23 cellular contexts compared by ENCODE assay signal in the genomic region with DNA sequence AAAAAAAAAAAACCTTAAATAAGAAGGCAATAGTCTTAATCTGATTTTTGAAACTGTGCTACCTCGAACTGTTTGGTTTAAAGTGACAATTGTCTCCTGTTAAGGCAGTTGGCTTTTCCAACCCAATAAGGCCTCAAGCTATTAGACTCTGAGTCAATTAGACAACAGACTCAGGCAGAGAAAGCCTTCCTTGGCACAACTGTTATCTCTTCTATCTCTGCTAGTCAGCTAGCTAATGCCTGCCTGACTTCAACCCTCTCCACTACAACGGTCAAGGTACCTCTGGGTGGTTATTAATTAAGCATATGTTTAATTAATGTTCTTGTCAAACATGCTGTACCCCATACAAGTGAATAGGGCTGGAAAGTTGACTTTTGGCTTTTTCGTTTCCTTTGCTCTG.
DNase-seq lines count a peak whose midpoint lies in the region; ATAC-seq and TF ChIP-seq lines count a peak whose summit lies in the region.
"Had no signal": no experiment of that assay in that cellular context is flagged by ENCODE, and none has a peak within 500 bp of the region (broad histone marks: within the 10 kb centered on the region; RNA-seq: fewer than 3 reads in every experiment).

No MANE protein-coding gene starts in this region.

- no peaks in the 10 kb centered on the region for H3K36me3 ChIP-seq in prostate gland
- H3K36me3 ChIP-seq: MG63, SJSA1 had no signal

- H3K27me3 Mint-ChIP-seq in natural killer cell (ENCODE audit: low read depth in 2 of 2): no peaks in the 10 kb centered on the region
- H3K27me3 Mint-ChIP-seq: CD4-positive, alpha-beta memory T cell had no signal

- H3K4me1 ChIP-seq in prostate gland (replicated peaks): no peaks in the 10 kb centered on the region
- H3K4me1 ChIP-seq: SJSA1 had no signal

- peaks cover 8 to 12% of the 10 kb centered on the region in 2 donors for H3K9me3 Mint-ChIP-seq in natural killer cell

- intact Hi-C loops in natural killer cell (cut with micrococcal nuclease) (no loop called here), prostate gland (cut with DNase I) (no loop called here)

- TF ChIP-seq POLR2A in prostate gland (IDR thresholded peaks at IDR 0.05): no peak

- no peak overlapping the region for H3K4me3 Mint-ChIP-seq in natural killer cell
- H3K4me3 Mint-ChIP-seq: CD4-positive, alpha-beta memory T cell had no signal

- H3K27ac ChIP-seq in 22Rv1: peak overlapping the region; percentile 37
- no peak overlapping the region for H3K27ac ChIP-seq in prostate gland
- H3K27ac ChIP-seq: PC-9, SJSA1 had no signal

- H3K4me3 ChIP-seq in prostate gland: no peak overlapping the region
- H3K4me3 ChIP-seq: MG63, PC-9, SJSA1 had no signal

- DNase-seq in ELF-1 (ENCODE audit: low read depth, low spot score) (peak; percentile 13), NCI-H82 (lab: John Stamatoyannopoulos, UW) (peak; percentile 67), islet precursor cell (peak; percentile 57), natural killer cell (no peak), prostate gland (ENCODE audit: low spot score) (no peak), NCI-H345 (lab: John Stamatoyannopoulos, UW) (no peak), SHP77 treated with DMSO at 0.1 percent for 48 hours (lab: John Stamatoyannopoulos, UW) (no peak)
- DNase-seq: C1 segment of cervical spinal cord; Caco-2; CD4-positive, alpha-beta memory T cell; Kasumi-1; MG63; NCI-H1417 treated with DMSO at 0.1 percent for 48 hours; NCI-H1694 treated with DMSO at 0.1 percent for 48 hours; NCI-H2081; NCI-H226; NCI-H510A treated with DMSO at 0.1 percent for 48 hours; NCI-H748 treated with DMSO at 0.1 percent for 48 hours; NK-92 treated with Interleukin-12 subunit alpha and Interleukin-12 subunit beta, amount 100 ng/mL, for 24 hours; PC-9 had no signal

- TF ChIP-seq CTCF in 22Rv1 (IDR thresholded peaks at IDR 0.05) (no peak), natural killer cell (IDR thresholded peaks at IDR 0.05) (no peak), prostate gland (IDR thresholded peaks at IDR 0.05) (no peak)

- no peak for ATAC-seq in natural killer cell
- ATAC-seq: Right ventricle myocardium inferior had no signal

- H3K27ac Mint-ChIP-seq in natural killer cell: no peak overlapping the region
- H3K27ac Mint-ChIP-seq: CD4-positive, alpha-beta memory T cell had no signal

- H3K4me1 Mint-ChIP-seq in natural killer cell: no peaks in the 10 kb centered on the region
- H3K4me1 Mint-ChIP-seq: CD4-positive, alpha-beta memory T cell had no signal

- WGBS in prostate gland: 48% methylated on average over 3 of the region's 3 CpGs

- H3K9me3 ChIP-seq in prostate gland: no peaks in the 10 kb centered on the region
- H3K9me3 ChIP-seq: Caco-2, SJSA1 had no signal

- H3K27me3 ChIP-seq in prostate gland (replicated peaks; ENCODE audit: insufficient read depth): no peaks in the 10 kb centered on the region
- H3K27me3 ChIP-seq: SJSA1 had no signal

- H3K36me3 Mint-ChIP-seq in natural killer cell: no peaks in the 10 kb centered on the region
- H3K36me3 Mint-ChIP-seq: CD4-positive, alpha-beta memory T cell had no signal

Comparison
In these comparisons a context has a peak if more than half of its experiments do, and no peak if none do; other contexts are left out.
1. DNase-seq: peak in ELF-1 (single experiment), NCI-H82 (single experiment) and islet precursor cell (single experiment); none in natural killer cell (single experiment), prostate gland (single experiment), NCI-H345 (single experiment) and SHP77 treated with DMSO at 0.1 percent for 48 hours (single experiment).